8 cellular contexts compared by ENCODE assay signal in the genomic region with DNA sequence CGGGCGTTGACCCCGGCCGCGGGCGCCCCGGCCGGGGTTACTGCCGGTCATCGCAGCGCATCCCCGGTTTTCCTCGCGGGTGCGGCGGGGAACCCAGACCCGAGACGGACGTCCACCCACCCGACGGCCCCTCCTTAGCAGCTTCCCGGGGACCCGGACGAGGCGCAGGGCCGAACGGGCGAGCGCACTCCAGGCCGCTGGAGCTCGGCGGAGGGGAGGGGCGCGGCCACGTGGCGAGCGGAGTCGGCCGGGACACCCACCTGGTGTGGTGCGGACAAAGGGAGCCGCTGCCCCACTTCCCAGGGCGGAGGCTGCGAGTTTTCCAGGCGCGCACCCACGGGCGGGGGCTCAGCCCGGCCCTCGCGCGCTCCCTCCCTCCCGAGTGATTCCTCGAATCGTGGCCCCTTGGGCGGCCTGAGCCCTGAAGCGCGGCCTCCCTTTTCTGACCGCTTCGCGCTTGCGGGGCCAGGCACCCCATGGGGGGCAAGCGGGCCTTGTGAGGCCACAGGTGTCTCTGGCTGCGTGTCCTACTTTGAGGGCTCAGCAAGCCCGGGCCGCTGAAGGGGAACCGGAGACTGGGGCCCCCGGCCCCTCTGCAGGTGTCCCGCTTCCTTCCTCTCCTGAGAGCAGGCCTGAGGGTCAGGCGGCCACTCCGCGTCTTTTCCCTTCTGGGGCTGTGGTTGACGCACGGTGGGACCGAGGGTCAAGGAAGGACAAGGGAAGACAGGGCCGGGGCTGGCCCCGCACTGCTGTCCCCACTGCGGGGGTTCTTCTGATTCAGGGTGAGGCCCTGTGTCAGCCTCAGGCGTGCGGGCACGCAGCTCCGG. TPM values are rescaled to one million over a fixed set of nuclear protein-coding genes. Genes with fewer than 3 reads are reported as not detected.
DNase-seq lines count a peak whose midpoint lies in the region; ATAC-seq and TF ChIP-seq lines count a peak whose summit lies in the region.

No MANE protein-coding gene starts in this region.

- H3K4me3 ChIP-seq in CD8-positive, alpha-beta T cell (ENCODE audit: low read depth, low read length), result peak overlapping the region; percentile 74
- peak overlapping the region; percentile 37 to 81 for H3K4me3 ChIP-seq in right atrium auricular region
- peak overlapping the region; percentile 73 to 95 (median 91) for H3K4me3 ChIP-seq in skin epidermis

- DNase-seq in CD8-positive, alpha-beta T cell, result peak in 2 of 7 experiments; percentile 37 to 53
- DNase-seq in activated T-cell treated with anti-CD3 and anti-CD28 coated beads, Interleukin-2, amount 50 U/mL, for 48 hours, result peak; percentile 61 to 62
- DNase-seq in right atrium auricular region (ENCODE audit: low spot score) (no peak), HT-29 (ENCODE audit: low spot score) (no peak)
- no peak for DNase-seq in activated effector memory CD4-positive, alpha-beta T cell treated with Interleukin-2 at 50 U/mL for 16 hours

- peaks cover 3% of the 10 kb centered on the region for H3K36me3 Mint-ChIP-seq in CD8-positive, alpha-beta T cell

- intact Hi-C loops in CD8-positive, alpha-beta T cell (cut with DNase I, micrococcal nuclease), result loop anchor here (1.0 to 5.0 kb wide), 10 partner anchors 27 to 239 kb away; partner anchors contain the start of genes ASPSCR1 (in 2 of the 2), DCXR (in 2 of the 2), DUS1L (in 2 of the 2) and GPS1 (in 2 of the 2)

- H3K4me1 Mint-ChIP-seq in CD8-positive, alpha-beta T cell (ENCODE audit: low read depth), result peaks cover 5% of the 10 kb centered on the region

- TF ChIP-seq CTCF in CD8-positive, alpha-beta T cell (IDR thresholded peaks at IDR 0.05), result no peak
- TF ChIP-seq CTCF in right atrium auricular region (IDR thresholded peaks at IDR 0.05), result no peak

- peak overlapping the region; percentile 87 for H3K27ac ChIP-seq in CD8-positive, alpha-beta T cell (ENCODE audit: low read depth, low read length)
- H3K27ac ChIP-seq in right atrium auricular region, result peak overlapping the region; percentile 82 to 90
- peak overlapping the region; percentile 83 to 98 (median 92) for H3K27ac ChIP-seq in skin epidermis

- H3K9me3 ChIP-seq in CD8-positive, alpha-beta T cell (ENCODE audit: low read length), result no peaks in the 10 kb centered on the region
- no peaks in the 10 kb centered on the region for H3K9me3 ChIP-seq in right atrium auricular region

- POLR2A ChIA-PET in CD8-positive, alpha-beta T cell (lab: Charles Lee), result interaction anchor here (0.7 to 2.7 kb wide), 11 partner anchors 8 to 421 kb away, joined by 3 to 21 read pairs (median 4); partner anchors contain the start of genes DCXR, DUS1L and FOXK2

- no peaks in the 10 kb centered on the region for H3K9me3 Mint-ChIP-seq in CD8-positive, alpha-beta T cell

- peak overlapping the region; percentile 84 for H3K27ac Mint-ChIP-seq in CD8-positive, alpha-beta T cell

- H3K27me3 ChIP-seq in CD8-positive, alpha-beta T cell (ENCODE audit: insufficient read depth, low read length), result no peaks in the 10 kb centered on the region
- no peaks in the 10 kb centered on the region for H3K27me3 ChIP-seq in right atrium auricular region

- peak; percentile 4 for ATAC-seq in CD8-positive, alpha-beta T cell
- ATAC-seq in GM19452 (IDR thresholded peaks at IDR 0.05; ENCODE audit: unreplicated experiment) (peak; percentile 11), HG03521 (IDR thresholded peaks at IDR 0.05; ENCODE audit: unreplicated experiment) (peak; percentile 3)

- CTCF ChIA-PET in CD8-positive, alpha-beta T cell (lab: Charles Lee), result interaction anchor here (1.0 to 1.5 kb wide), 3 partner anchors 55 to 63 kb away, joined by 3 to 5 read pairs (median 4); partner anchors contain the start of gene DCXR

- H3K27me3 Mint-ChIP-seq in CD8-positive, alpha-beta T cell (ENCODE audit: low read depth), result no peaks in the 10 kb centered on the region

- H3K36me3 ChIP-seq in CD8-positive, alpha-beta T cell (ENCODE audit: insufficient read depth, low read length), result peaks cover 10% of the 10 kb centered on the region
- peaks cover 19% of the 10 kb centered on the region for H3K36me3 ChIP-seq in right atrium auricular region

- H3K4me1 ChIP-seq in CD8-positive, alpha-beta T cell (ENCODE audit: insufficient read depth, low read length), result peaks cover 20% of the 10 kb centered on the region
- peaks cover 0 to 57% of the 10 kb centered on the region in 2 donors for H3K4me1 ChIP-seq in right atrium auricular region

- peak overlapping the region; percentile 77 for H3K4me3 Mint-ChIP-seq in CD8-positive, alpha-beta T cell

RNA-seq across cellular contexts. Expression of gene FASN, which starts 1.1 kb away (rescaled TPM):
- total RNA-seq in CD8-positive, alpha-beta T cell, result 100 to 1,000 TPM; 245 to 263 TPM
- total RNA-seq in right atrium auricular region, result 10 to 100 TPM; 13.8 to 46.4 TPM
- 477 and 592 TPM in 2 replicates for total RNA-seq in HT-29 (2014; rRNA removed; shearing (Covaris generic))

RNA-seq across cellular contexts. Expression of gene DUS1L, which starts 33.5 kb away (rescaled TPM):
- total RNA-seq in CD8-positive, alpha-beta T cell, result 100 to 1,000 TPM; 159 to 174 TPM
- 10 to 100 TPM; 33.3 to 45.7 TPM for total RNA-seq in right atrium auricular region
- 320 and 339 TPM in 2 replicates for total RNA-seq in HT-29 (2014; rRNA removed; shearing (Covaris generic))

RNA-seq across cellular contexts. Expression of gene GPS1, which starts 47.5 kb away (rescaled TPM):
- total RNA-seq in CD8-positive, alpha-beta T cell, result 10 to 100 TPM; 72.0 to 72.8 TPM
- total RNA-seq in right atrium auricular region, result 10 to 100 TPM; 79.5 to 90.8 TPM
- total RNA-seq in HT-29 (2014; rRNA removed; shearing (Covaris generic)), result 281 and 295 TPM in 2 replicates

RNA-seq across cellular contexts. Expression of gene RFNG, which starts 47.5 kb away (rescaled TPM):
- 10 to 100 TPM; 26.2 to 27.2 TPM for total RNA-seq in CD8-positive, alpha-beta T cell
- total RNA-seq in right atrium auricular region, result 10 to 100 TPM; 21.4 to 25.3 TPM
- total RNA-seq in HT-29 (2014; rRNA removed; shearing (Covaris generic)), result 49.5 and 52.6 TPM in 2 replicates

Comparison
In these comparisons a context has a peak if more than half of its experiments do, and no peak if none do; other contexts are left out.
1. DNase-seq: peak in activated T-cell treated with anti-CD3 and anti-CD28 coated beads, Interleukin-2, amount 50 U/mL, for 48 hours (2 of 2); none in right atrium auricular region (single experiment), activated effector memory CD4-positive, alpha-beta T cell treated with Interleukin-2 at 50 U/mL for 16 hours (single experiment) and HT-29 (single experiment).
2. RNA of gene FASN, which starts 1.1 kb away (total RNA-seq): 477 to 592 TPM in HT-29 and 245 to 263 TPM in CD8-positive, alpha-beta T cell; 13.8 to 46.4 TPM in right atrium auricular region; every median in the first group is over 4 times any median in the second.
3. Peak in every context shown above with its lines, with median percentiles within 50 percentile points of each other: ATAC-seq, H3K27ac ChIP-seq and H3K4me3 ChIP-seq.